Comparison of ENCODE assay signal across 17 cellular contexts in genomic region chr4:650951-651883, GRCh38. TPM values are rescaled to one million over a fixed set of nuclear protein-coding genes. Genes with fewer than 3 reads are reported as not detected.
A peak's percentile ranks its signal among the peaks of the same experiment; 100 is the strongest.
DNase-seq lines count a peak whose midpoint lies in the region; ATAC-seq and TF ChIP-seq lines count a peak whose summit lies in the region.
"Had no signal": no experiment of that assay in that cellular context is flagged by ENCODE, and none has a peak within 500 bp of the region (broad histone marks: within the 10 kb centered on the region; RNA-seq: fewer than 3 reads in every experiment).

No MANE protein-coding gene starts in this region.

- H3K27me3 ChIP-seq in BE2C (peaks cover 12% of the 10 kb centered on the region), HAP-1 (ENCODE audit: low read depth) (no peaks in the 10 kb centered on the region)
- H3K27me3 ChIP-seq: hepatocyte had no signal

- TF ChIP-seq CTCF in BE2C (IDR thresholded peaks at IDR 0.05; ENCODE audit: low read depth, low read length) (no peak), natural killer cell (IDR thresholded peaks at IDR 0.05) (no peak)

- H3K27ac ChIP-seq in caudate nucleus (ENCODE audit: low read depth, low read length): peak overlapping the region; percentile 96
- H3K27ac ChIP-seq: hepatocyte had no signal

- DNase-seq in BE2C (peak; percentile 12), NCI-H1105 (lab: John Stamatoyannopoulos, UW) (peak; percentile 6), caudate nucleus (lab: John Stamatoyannopoulos, UW) (peak in 53 of 61 donors; percentile 32 to 92 (median 73)), medulla oblongata (ENCODE audit: extremely low spot score) (peak; percentile 86), SKM-1 (lab: John Stamatoyannopoulos, UW; ENCODE audit: unreplicated experiment) (no peak), natural killer cell (no peak), HAP-1 (ENCODE audit: low spot score in 2 of 2) (no peak)
- DNase-seq: activated CD4-positive, alpha-beta T cell treated with anti-CD3 and anti-CD28 coated beads, Interleukin-2, amount 50 U/mL, for 1 hour; EL; NCI-H1930; PC-3; stimulated activated CD4-positive, alpha-beta T cell treated with anti-CD3 and anti-CD28 coated beads, Interleukin-2, amount 100 ng/mL, for 48 hours; stimulated activated naive B cell treated with anti-CD40 and anti-IgM and Interleukin-4, amounts not matched to agents 10 μg/mL and 1 μg/mL and 100 μg/mL, for 72 hours; T-helper 17 cell had no signal

- H3K9me3 Mint-ChIP-seq in natural killer cell: no peaks in the 10 kb centered on the region
- H3K9me3 Mint-ChIP-seq: activated T-helper 17 cell treated with anti-CD3 and anti-CD28 coated beads, Interleukin-2, amount 50 U/mL, for 72 hours; stimulated activated naive B cell treated with anti-CD40 and anti-IgM and Interleukin-4, amounts not matched to agents 10 μg/mL and 1 μg/mL and 100 μg/mL, for 72 hours had no signal

- ATAC-seq in HG02840 (IDR thresholded peaks at IDR 0.05; ENCODE audit: low FRiP score, unreplicated experiment) (no peak), natural killer cell (no peak)
- ATAC-seq: activated T-helper 17 cell treated with anti-CD3 and anti-CD28 coated beads, Interleukin-2, amount 50 U/mL, for 72 hours; PC-3; stimulated activated naive B cell treated with anti-CD40 and anti-IgM and Interleukin-4, amounts not matched to agents 10 μg/mL and 1 μg/mL and 100 μg/mL, for 72 hours; T-helper 17 cell had no signal

- no peak overlapping the region for H3K4me3 Mint-ChIP-seq in natural killer cell
- H3K4me3 Mint-ChIP-seq: activated T-helper 17 cell treated with anti-CD3 and anti-CD28 coated beads, Interleukin-2, amount 50 U/mL, for 72 hours; stimulated activated naive B cell treated with anti-CD40 and anti-IgM and Interleukin-4, amounts not matched to agents 10 μg/mL and 1 μg/mL and 100 μg/mL, for 72 hours; T-helper 17 cell had no signal

- H3K4me1 ChIP-seq in BE2C: no peaks in the 10 kb centered on the region
- H3K4me1 ChIP-seq in HAP-1: no peaks in the 10 kb centered on the region

- peaks cover 8% of the 10 kb centered on the region in 2 donors for H3K27me3 Mint-ChIP-seq in natural killer cell (ENCODE audit: low read depth in 2 of 2)

- H3K4me1 Mint-ChIP-seq in natural killer cell: no peaks in the 10 kb centered on the region
- H3K4me1 Mint-ChIP-seq: activated T-helper 17 cell treated with anti-CD3 and anti-CD28 coated beads, Interleukin-2, amount 50 U/mL, for 72 hours had no signal

- no peaks in the 10 kb centered on the region for H3K36me3 Mint-ChIP-seq in natural killer cell
- H3K36me3 Mint-ChIP-seq: stimulated activated naive B cell treated with anti-CD40 and anti-IgM and Interleukin-4, amounts not matched to agents 10 μg/mL and 1 μg/mL and 100 μg/mL, for 72 hours had no signal

- intact Hi-C loops in natural killer cell (cut with micrococcal nuclease): no loop called here

- H3K9me3 ChIP-seq in BE2C (no peaks in the 10 kb centered on the region), HAP-1 (0 out of 2 replicates have a peak, but pooled peaks cover 2% of the 10 kb centered on the region)

- H3K4me3 ChIP-seq in BE2C (ENCODE audit: low read depth, low read length) (no peak overlapping the region), HAP-1 (no peak overlapping the region)
- H3K4me3 ChIP-seq: hepatocyte had no signal

- no peaks in the 10 kb centered on the region for H3K36me3 ChIP-seq in BE2C
- no peaks in the 10 kb centered on the region for H3K36me3 ChIP-seq in HAP-1 (replicated peaks)

- in situ Hi-C loops in HAP-1 (cut with MboI; ENCODE audit: low sequenced_read_pairs): no loop called here

- no peak overlapping the region for H3K27ac Mint-ChIP-seq in natural killer cell
- H3K27ac Mint-ChIP-seq: activated T-helper 17 cell treated with anti-CD3 and anti-CD28 coated beads, Interleukin-2, amount 50 U/mL, for 72 hours; T-helper 17 cell had no signal

RNA-seq across cellular contexts. Expression of gene ATP5ME, which starts 22.9 kb away (rescaled TPM):
- polyA plus RNA-seq in BE2C (2012; ENCODE audit: insufficient read depth, insufficient read length, low read depth): 946 TPM
- 100 to 1,000 TPM; 114 to 140 (median 136) TPM for total RNA-seq in natural killer cell

RNA-seq across cellular contexts. Expression of gene MYL5, which starts 23.1 kb away (rescaled TPM):
- polyA plus RNA-seq in BE2C (2012; ENCODE audit: insufficient read depth, insufficient read length, low read depth): 10.4 TPM
- 10 to 100 TPM; 23.4 to 39.5 (median 30.1) TPM for total RNA-seq in natural killer cell

RNA-seq across cellular contexts. Expression of gene PDE6B, which starts 25.8 kb away (rescaled TPM):
- polyA plus RNA-seq in BE2C (2012; ENCODE audit: insufficient read depth, insufficient read length, low read depth): 4.8 TPM
- total RNA-seq in natural killer cell: 10 to 100 TPM; 15.8 to 18.8 (median 17.2) TPM
- total RNA-seq: PC-3 had no signal

RNA-seq across cellular contexts. Expression of gene SLC49A3, which starts 37.7 kb away (rescaled TPM):
- 0.34 TPM for polyA plus RNA-seq in BE2C (2012; ENCODE audit: insufficient read depth, insufficient read length, low read depth)
- total RNA-seq in natural killer cell: 10 to 100 TPM; 10.0 to 14.9 (median 10.4) TPM
- total RNA-seq: PC-3 had no signal

RNA-seq across cellular contexts. Expression of gene PCGF3, which starts 54.4 kb away (rescaled TPM):
- polyA plus RNA-seq in BE2C (2012; ENCODE audit: insufficient read depth, insufficient read length, low read depth): 45.4 TPM
- 100 to 1,000 TPM in 1 of 3 donors, 10 to 100 TPM in 2; 71.2 to 101 (median 97.2) TPM for total RNA-seq in natural killer cell

Comparison
In these comparisons a context has a peak if more than half of its experiments do, and no peak if none do; other contexts are left out.
1. DNase-seq: peak in BE2C (single experiment), NCI-H1105 (single experiment), caudate nucleus (53 of 61) and medulla oblongata (single experiment); none in SKM-1 (single experiment), natural killer cell (single experiment) and HAP-1 (0 of 2).